In genomic region chr5:72328172-72328571, GRCh38 we compare ENCODE assay signal across 10 cellular contexts. TPM values are rescaled to one million over a fixed set of nuclear protein-coding genes. Genes with fewer than 3 reads are reported as not detected.
DNase-seq lines count a peak whose midpoint lies in the region; ATAC-seq and TF ChIP-seq lines count a peak whose summit lies in the region.
"Had no signal": no experiment of that assay in that cellular context is flagged by ENCODE, and none has a peak within 500 bp of the region (broad histone marks: within the 10 kb centered on the region; RNA-seq: fewer than 3 reads in every experiment).

No MANE protein-coding gene starts in this region.

- TF ChIP-seq CTCF in GM23338 (conservative IDR thresholded peaks at IDR 0.05; ENCODE audit: low read depth in 2 of 2): no peak

- H3F3A ChIP-seq in GM23338 (replicated peaks; ENCODE audit: low read depth): no peaks in the 10 kb centered on the region

- no peaks in the 10 kb centered on the region; the same call in 1 of the 2 replicates for H4K20me1 ChIP-seq in GM23338 (replicated peaks; ENCODE audit: insufficient read depth)

- no peaks in the 10 kb centered on the region for H3K27me3 ChIP-seq in GM23338 (ENCODE audit: insufficient read depth)

- no peaks in the 10 kb centered on the region for H3K9me3 Mint-ChIP-seq in GM23338
- H3K9me3 Mint-ChIP-seq: H9 had no signal

- no peaks in the 10 kb centered on the region for H3K27me3 Mint-ChIP-seq in GM23338 (ENCODE audit: insufficient read depth, low read depth, poor library complexity)

- peaks cover 19% of the 10 kb centered on the region for H3K4me1 Mint-ChIP-seq in GM23338

- no peak overlapping the region for H3K27ac ChIP-seq in GM23338 (ENCODE audit: low read depth)
- H3K27ac ChIP-seq: skin epidermis had no signal

- no peak overlapping the region for H3K27ac Mint-ChIP-seq in GM23338
- H3K27ac Mint-ChIP-seq: H9 had no signal

- H3K79me2 ChIP-seq in GM23338 (replicated peaks; ENCODE audit: insufficient read depth): no peaks in the 10 kb centered on the region

- H3K36me3 Mint-ChIP-seq in GM23338 (ENCODE audit: low read depth): peaks cover 52% of the 10 kb centered on the region

- H3K4me2 ChIP-seq in GM23338: no peak overlapping the region

- H3K4me3 ChIP-seq in GM23338: no peak overlapping the region
- H3K4me3 ChIP-seq: skin epidermis had no signal

- no peak overlapping the region for H2AFZ ChIP-seq in GM23338

- H3K4me3 Mint-ChIP-seq in GM23338: no peak overlapping the region
- H3K4me3 Mint-ChIP-seq: H9 had no signal

- DNase-seq in EL (peak; percentile 46), NCI-H2196 (lab: John Stamatoyannopoulos, UW; ENCODE audit: unreplicated experiment) (peak; percentile 78), dedifferentiated amniotic fluid mesenchymal stem cell (ENCODE audit: extremely low spot score) (peak; percentile 31), occipital lobe (lab: John Stamatoyannopoulos, UW) (peak; percentile 69), GM23338 (ENCODE audit: low spot score) (no peak)
- DNase-seq: H9 had no signal

- no peaks in the 10 kb centered on the region for H3K4me1 ChIP-seq in GM23338 (ENCODE audit: insufficient read depth)

- 0 out of 2 replicates have a peak, but pooled peaks cover 6% of the 10 kb centered on the region for H3K36me3 ChIP-seq in GM23338 (ENCODE audit: insufficient read depth)

- ATAC-seq in GM23338: no peak
- no peak for ATAC-seq in GM21528 (IDR thresholded peaks at IDR 0.05; ENCODE audit: low FRiP score, unreplicated experiment)
- ATAC-seq in HG02610 (IDR thresholded peaks at IDR 0.05; ENCODE audit: unreplicated experiment): no peak
- ATAC-seq in HG03196 (IDR thresholded peaks at IDR 0.05; ENCODE audit: unreplicated experiment): no peak

- no peaks in the 10 kb centered on the region for H3K9me2 ChIP-seq in GM23338 (ENCODE audit: insufficient read depth)

TF ChIP-seq in GM23338, 12 proteins besides CTCF, POLR2A, EP300 and RAD21:
- TF ChIP-seq EZH2phosphoT487 (IDR thresholded peaks at IDR 0.05; ENCODE audit: unreplicated experiment): no peak

RNA-seq across cellular contexts. Expression of gene PTCD2, which starts 8.0 kb away (rescaled TPM):
- 10.5 TPM for total RNA-seq in occipital lobe
- total RNA-seq in GM23338 (2014; rRNA removed; shearing (Covaris generic)): 11.3 and 14.5 TPM in 2 replicates
- 4.3 and 8.8 TPM in 2 replicates for polyA plus RNA-seq in GM23338 (2016; fragmentation: Nextera tagmentation; extraction: Ambion mirVana)

RNA-seq across cellular contexts. Expression of gene MRPS27, which starts 8.1 kb away (rescaled TPM):
- 69.4 TPM for total RNA-seq in occipital lobe
- 128 and 141 TPM in 2 replicates for total RNA-seq in GM23338 (2014; rRNA removed; shearing (Covaris generic))
- polyA plus RNA-seq in GM23338 (2016; fragmentation: Nextera tagmentation; extraction: Ambion mirVana): 53.2 TPM in 2 replicates
